8 cellular contexts compared by ENCODE assay signal in genomic region chr20:19974621-19975435, GRCh38. TPM values are rescaled to one million over a fixed set of nuclear protein-coding genes. Genes with fewer than 3 reads are reported as not detected.
DNase-seq lines count a peak whose midpoint lies in the region; ATAC-seq and TF ChIP-seq lines count a peak whose summit lies in the region.

No MANE protein-coding gene starts in this region.

- H3K4me3 ChIP-seq in HL-60 (replicated peaks; ENCODE audit: insufficient read depth, low read length): peak overlapping the region; percentile 36
- peak overlapping the region; percentile 50 for H3K4me3 ChIP-seq in RWPE2 (ENCODE audit: severe bottlenecking)

- DNase-seq in HL-60 (ENCODE audit: low read depth in 1 of 2, low spot score in 1 of 2) (peak; percentile 73 to 84), RWPE2 (ENCODE audit: low spot score) (peak; percentile 89), fibroblast of the conjunctiva (ENCODE audit: low read depth) (peak; percentile 97), non-pigmented ciliary epithelial cell (ENCODE audit: low read depth) (peak; percentile 89), erythroblast (lab: John Stamatoyannopoulos, UW) (no peak), SK-N-DZ (ENCODE audit: low spot score) (no peak), GM19238 (ENCODE audit: insufficient read length, low spot score) (no peak)
- DNase-seq in natural killer cell treated with Interleukin-12 subunit alpha and Interleukin-12 subunit beta and Interleukin-15 and Interleukin-18, amount 100 ng/mL, for 72 hours (ENCODE audit: low spot score): no peak

- H3K27ac ChIP-seq in HL-60 (replicated peaks) (no peak overlapping the region), RWPE2 (ENCODE audit: poor library complexity, severe bottlenecking) (peak overlapping the region; percentile 97)

- TF ChIP-seq POLR2A in erythroblast (IDR thresholded peaks at IDR 0.05; ENCODE audit: low read length): no peak

- no peak overlapping the region for H3K27ac Mint-ChIP-seq in natural killer cell treated with Interleukin-12 subunit alpha and Interleukin-12 subunit beta and Interleukin-15 and Interleukin-18, amount 100 ng/mL, for 72 hours

- H3K4me1 Mint-ChIP-seq in natural killer cell treated with Interleukin-12 subunit alpha and Interleukin-12 subunit beta and Interleukin-15 and Interleukin-18, amount 100 ng/mL, for 72 hours (ENCODE audit: low read depth in 2 of 2): peaks cover 4% of the 10 kb centered on the region in 2 donors

- H3K36me3 ChIP-seq in RWPE2 (ENCODE audit: low read depth): peaks cover 41% of the 10 kb centered on the region

- no peaks in the 10 kb centered on the region for H3K9me3 Mint-ChIP-seq in natural killer cell treated with Interleukin-12 subunit alpha and Interleukin-12 subunit beta and Interleukin-15 and Interleukin-18, amount 100 ng/mL, for 72 hours

- H3K27me3 ChIP-seq in HL-60 (ENCODE audit: insufficient read depth, poor library complexity, severe bottlenecking): no peaks in the 10 kb centered on the region
- no peaks in the 10 kb centered on the region for H3K27me3 ChIP-seq in RWPE2 (ENCODE audit: insufficient read depth, poor library complexity, severe bottlenecking)

- TF ChIP-seq CTCF in HL-60 (IDR thresholded peaks at IDR 0.05; ENCODE audit: insufficient read depth, low read length) (no peak), RWPE2 (IDR thresholded peaks at IDR 0.05; ENCODE audit: poor library complexity, severe bottlenecking) (no peak)

- no peaks in the 10 kb centered on the region for H3K36me3 Mint-ChIP-seq in natural killer cell treated with Interleukin-12 subunit alpha and Interleukin-12 subunit beta and Interleukin-15 and Interleukin-18, amount 100 ng/mL, for 72 hours

- H3K27me3 Mint-ChIP-seq in natural killer cell treated with Interleukin-12 subunit alpha and Interleukin-12 subunit beta and Interleukin-15 and Interleukin-18, amount 100 ng/mL, for 72 hours: peaks cover 10 to 14% of the 10 kb centered on the region in 2 donors

- no peak overlapping the region for H3K4me3 Mint-ChIP-seq in natural killer cell treated with Interleukin-12 subunit alpha and Interleukin-12 subunit beta and Interleukin-15 and Interleukin-18, amount 100 ng/mL, for 72 hours

- H3K9me3 ChIP-seq in RWPE2 (ENCODE audit: severe bottlenecking): no peaks in the 10 kb centered on the region

- ATAC-seq in RWPE2 (ENCODE audit: low read depth): peak; percentile 71
- ATAC-seq in natural killer cell treated with Interleukin-12 subunit alpha and Interleukin-12 subunit beta and Interleukin-15 and Interleukin-18, amount 100 ng/mL, for 72 hours: no peak

- H3K4me1 ChIP-seq in RWPE2 (ENCODE audit: insufficient read depth, poor library complexity, severe bottlenecking): peaks cover 39% of the 10 kb centered on the region

RNA-seq across cellular contexts. Expression of gene NAA20, which starts 42.3 kb away (rescaled TPM):
- 10 to 100 TPM; 62.4 to 75.8 TPM for total RNA-seq in natural killer cell treated with Interleukin-12 subunit alpha and Interleukin-12 subunit beta and Interleukin-15 and Interleukin-18, amount 100 ng/mL, for 72 hours
- 51.2 and 54.2 TPM in 2 replicates for polyA plus RNA-seq in SK-N-DZ (2014; cell fraction: cytosol; rRNA removed)
- polyA plus RNA-seq in SK-N-DZ (2014; cell fraction: nucleus; rRNA removed): 34.3 and 40.0 TPM in 2 replicates

Comparison
In these comparisons a context has a peak if more than half of its experiments do, and no peak if none do; other contexts are left out.
1. DNase-seq: peak in HL-60 (2 of 2), RWPE2 (single experiment), fibroblast of the conjunctiva (single experiment) and non-pigmented ciliary epithelial cell (single experiment); none in erythroblast (0 of 2), natural killer cell treated with Interleukin-12 subunit alpha and Interleukin-12 subunit beta and Interleukin-15 and Interleukin-18, amount 100 ng/mL, for 72 hours (single experiment), SK-N-DZ (single experiment) and GM19238 (single experiment).